In genomic region chr16:20707461-20707860, GRCh38 we compare ENCODE assay signal across 20 cellular contexts. TPM values are rescaled to one million over a fixed set of nuclear protein-coding genes. Genes with fewer than 3 reads are reported as not detected.
DNase-seq lines count a peak whose midpoint lies in the region; ATAC-seq and TF ChIP-seq lines count a peak whose summit lies in the region.
"Had no signal": no experiment of that assay in that cellular context is flagged by ENCODE, and none has a peak within 500 bp of the region (broad histone marks: within the 10 kb centered on the region; RNA-seq: fewer than 3 reads in every experiment).

No MANE protein-coding gene starts in this region.

- POLR2A ChIA-PET in MCF 10A (lab: Yijun Ruan, JAX): no interaction called here

- H3K27me3 Mint-ChIP-seq in MCF 10A (ENCODE audit: insufficient read depth, unreplicated experiment): no peaks in the 10 kb centered on the region
- H3K27me3 Mint-ChIP-seq in activated naive CD8-positive, alpha-beta T cell treated with anti-CD3 and anti-CD28 coated beads, Interleukin-2, amount 50 U/mL, for 24 hours: no peaks in the 10 kb centered on the region
- H3K27me3 Mint-ChIP-seq: CD4-positive, alpha-beta T cell; IgD-negative memory B cell had no signal

- H3K36me3 Mint-ChIP-seq in MCF 10A (ENCODE audit: insufficient read depth, unreplicated experiment): no peaks in the 10 kb centered on the region
- peaks cover 6% of the 10 kb centered on the region for H3K36me3 Mint-ChIP-seq in activated naive CD8-positive, alpha-beta T cell treated with anti-CD3 and anti-CD28 coated beads, Interleukin-2, amount 50 U/mL, for 24 hours (ENCODE audit: low read depth)

- TF ChIP-seq CTCF in breast epithelium (IDR thresholded peaks at IDR 0.05): no peak
- TF ChIP-seq CTCF in MCF 10A (IDR thresholded peaks at IDR 0.05; ENCODE audit: unreplicated experiment): no peak
- no peak for TF ChIP-seq CTCF in lung (IDR thresholded peaks at IDR 0.05; ENCODE audit: control extremely low read depth, extremely low read depth)
- no peak for TF ChIP-seq CTCF in upper lobe of right lung (IDR thresholded peaks at IDR 0.05)
- TF ChIP-seq CTCF in testis (IDR thresholded peaks at IDR 0.05): no peak

- CTCF ChIA-PET in MCF 10A (lab: Yijun Ruan, JAX): no interaction called here

- no peaks in the 10 kb centered on the region for H3K4me1 Mint-ChIP-seq in MCF 10A (ENCODE audit: insufficient read depth, unreplicated experiment)
- no peaks in the 10 kb centered on the region for H3K4me1 Mint-ChIP-seq in activated naive CD8-positive, alpha-beta T cell treated with anti-CD3 and anti-CD28 coated beads, Interleukin-2, amount 50 U/mL, for 24 hours
- H3K4me1 Mint-ChIP-seq: IgD-negative memory B cell had no signal

- WGBS in lung, 2 donors: 87 to 92% methylated on average over 2 of the region's 2 CpGs
- WGBS in testis, 2 donors: 86 to 100% methylated on average over 1 to 2 of the region's 2 CpGs

- TF ChIP-seq POLR2A in breast epithelium (IDR thresholded peaks at IDR 0.05): no peak
- TF ChIP-seq POLR2A in testis (IDR thresholded peaks at IDR 0.05): no peak

- H3K9me3 Mint-ChIP-seq in MCF 10A (ENCODE audit: unreplicated experiment): no peaks in the 10 kb centered on the region
- peaks cover 2% of the 10 kb centered on the region for H3K9me3 Mint-ChIP-seq in activated naive CD8-positive, alpha-beta T cell treated with anti-CD3 and anti-CD28 coated beads, Interleukin-2, amount 50 U/mL, for 24 hours

- H3K27ac ChIP-seq in breast epithelium: peak overlapping the region; percentile 56 to 79
- no peak overlapping the region for H3K27ac ChIP-seq in lung (ENCODE audit: low read depth in 1 of 2, low read length in 1 of 2)
- no peak overlapping the region for H3K27ac ChIP-seq in upper lobe of right lung
- no peak overlapping the region for H3K27ac ChIP-seq in testis

- H3K27me3 ChIP-seq in breast epithelium (no peaks in the 10 kb centered on the region), lung (ENCODE audit: control insufficient read depth, insufficient read depth) (no peaks in the 10 kb centered on the region), upper lobe of right lung (no peaks in the 10 kb centered on the region), testis (no peaks in the 10 kb centered on the region)

- H3K9me3 ChIP-seq in breast epithelium (no peaks in the 10 kb centered on the region), lung (ENCODE audit: control insufficient read depth in 2 of 2, insufficient read depth in 1 of 2, low read length in 1 of 2) (no peaks in the 10 kb centered on the region), upper lobe of right lung (no peaks in the 10 kb centered on the region), testis (no peaks in the 10 kb centered on the region)

- no peak overlapping the region for H3K27ac Mint-ChIP-seq in MCF 10A (ENCODE audit: low read depth, unreplicated experiment)
- H3K27ac Mint-ChIP-seq in activated naive CD8-positive, alpha-beta T cell treated with anti-CD3 and anti-CD28 coated beads, Interleukin-2, amount 50 U/mL, for 24 hours: no peak overlapping the region
- H3K27ac Mint-ChIP-seq: CD4-positive, alpha-beta T cell; IgD-negative memory B cell had no signal

- ATAC-seq in esophagus mucosa (peak; percentile 22), lung (ENCODE audit: insufficient read depth, low FRiP score) (no peak), upper lobe of right lung (peak; percentile 81), GM18907 (IDR thresholded peaks at IDR 0.05; ENCODE audit: unreplicated experiment) (no peak)
- ATAC-seq in activated naive CD8-positive, alpha-beta T cell treated with anti-CD3 and anti-CD28 coated beads, Interleukin-2, amount 50 U/mL, for 24 hours: no peak

- intact Hi-C loops in breast epithelium (cut with DNase I; ENCODE audit: low total_unique reads) (no loop called here), MCF 10A (cut with micrococcal nuclease) (loop anchor here (5.0 to 10.0 kb wide), 2 partner anchors 320 to 803 kb away; no protein-coding TSS in a partner anchor), upper lobe of right lung (cut with DNase I) (no loop called here), testis (cut with DNase I; ENCODE audit: low total_unique reads) (no loop called here)

- H3K4me1 ChIP-seq in breast epithelium (no peaks in the 10 kb centered on the region), lung (ENCODE audit: control insufficient read depth in 2 of 2, insufficient read depth in 2 of 2, low read length in 2 of 2) (no peaks in the 10 kb centered on the region), upper lobe of right lung (no peaks in the 10 kb centered on the region), testis (peaks cover 7% of the 10 kb centered on the region)

- DNase-seq in breast epithelium (ENCODE audit: low spot score in 2 of 2): no peak
- no peak for DNase-seq in MCF 10A (ENCODE audit: unreplicated experiment)
- peak; percentile 30 for DNase-seq in lung (ENCODE audit: low spot score)
- no peak for DNase-seq in upper lobe of right lung
- DNase-seq in activated naive CD8-positive, alpha-beta T cell treated with anti-CD3 and anti-CD28 coated beads, Interleukin-2, amount 50 U/mL, for 24 hours: no peak
- no peak for DNase-seq in testis
- DNase-seq: CD4-positive, alpha-beta T cell; COR-L47; DMS79; NCI-H1048; NCI-H1417 treated with DMSO at 0.1 percent for 48 hours; NCI-H187; NCI-H2171 had no signal

- H3K4me3 Mint-ChIP-seq in MCF 10A (ENCODE audit: unreplicated experiment): no peak overlapping the region
- no peak overlapping the region for H3K4me3 Mint-ChIP-seq in activated naive CD8-positive, alpha-beta T cell treated with anti-CD3 and anti-CD28 coated beads, Interleukin-2, amount 50 U/mL, for 24 hours
- H3K4me3 Mint-ChIP-seq: CD4-positive, alpha-beta T cell; IgD-negative memory B cell had no signal

- H3K4me3 ChIP-seq in breast epithelium: no peak overlapping the region
- H3K4me3 ChIP-seq in lung: no peak overlapping the region
- no peak overlapping the region for H3K4me3 ChIP-seq in upper lobe of right lung
- H3K4me3 ChIP-seq in testis: no peak overlapping the region

- H3K36me3 ChIP-seq in breast epithelium (no peaks in the 10 kb centered on the region), lung (ENCODE audit: control insufficient read depth in 2 of 2, insufficient read depth in 2 of 2, low read length in 2 of 2) (no peaks in the 10 kb centered on the region), upper lobe of right lung (no peaks in the 10 kb centered on the region), testis (ENCODE audit: low read depth, missing control alignments) (no peaks in the 10 kb centered on the region)

- BruUV-seq in MCF 10A (replicated peaks; lab: Mats Ljungman, UMichigan): no TSS peak

RNA-seq across cellular contexts. Expression of gene ACSM1, which starts 10.0 kb away (rescaled TPM):
- total RNA-seq in breast epithelium: 10 to 100 TPM in 1 of 3 donors, 1 to 10 TPM in 1, under 1 TPM in 1; 0.32 to 11.1 (median 7.5) TPM
- total RNA-seq in MCF 10A (2022): not detected in 2 replicates
- total RNA-seq in esophagus mucosa: 0.64 TPM
- total RNA-seq in lung: 1 to 10 TPM in 1 of 2 donors, under 1 TPM in 1; 0.20 to 1.1 TPM
- under 1 TPM; 0.24 to 0.33 TPM for polyA plus RNA-seq in lung
- total RNA-seq in upper lobe of right lung: 0.52 TPM
- 10 to 100 TPM in 1 of 2 donors, 1 to 10 TPM in 1; 8.7 to 10.4 TPM for total RNA-seq in testis
- polyA plus RNA-seq in testis (ENCODE audit: insufficient read depth, low read depth, low replicate concordance): 7.0 TPM
- total RNA-seq: A673, M059J, SK-MEL-5 had no signal
- polyA plus RNA-seq: BJ, IgD-negative memory B cell had no signal

RNA-seq across cellular contexts. Expression of gene THUMPD1, which starts 34.2 kb away (rescaled TPM):
- total RNA-seq in breast epithelium (100 to 1,000 TPM in 1 of 3 donors, 10 to 100 TPM in 2; 70.5 to 109 (median 76.3) TPM), MCF 10A (2022) (26.5 and 38.7 TPM in 2 replicates), esophagus mucosa (15.1 TPM), lung (10 to 100 TPM; 33.2 to 64.1 TPM), upper lobe of right lung (40.7 TPM), testis (100 to 1,000 TPM; 100 to 111 TPM)
- polyA plus RNA-seq in lung (10 to 100 TPM; 16.2 to 19.5 TPM), testis (ENCODE audit: insufficient read depth, low read depth, low replicate concordance) (35.0 TPM)

RNA-seq across cellular contexts. Expression of gene ACSM3, which starts 56.4 kb away (rescaled TPM):
- total RNA-seq in breast epithelium (10 to 100 TPM in 2 of 3 donors, under 1 TPM in 1; 0.80 to 60.2 (median 22.9) TPM), MCF 10A (2022) (2.0 and 2.3 TPM in 2 replicates), esophagus mucosa (1.5 TPM), lung (10 to 100 TPM; 23.0 to 31.6 TPM), upper lobe of right lung (34.3 TPM), testis (100 to 1,000 TPM in 1 of 2 donors, 10 to 100 TPM in 1; 68.0 to 120 TPM)
- polyA plus RNA-seq in lung (10 to 100 TPM; 10.3 to 48.6 TPM), testis (ENCODE audit: insufficient read depth, low read depth, low replicate concordance) (41.1 TPM)
- total RNA-seq: A673 had no signal

Comparison
In these comparisons a context has a peak if more than half of its experiments do, and no peak if none do; other contexts are left out.
1. H3K27ac ChIP-seq: peak in breast epithelium (2 of 2); none in lung (0 of 2), upper lobe of right lung (single experiment) and testis (0 of 2).
2. ATAC-seq: peak in esophagus mucosa (single experiment) and upper lobe of right lung (single experiment); none in lung (single experiment), GM18907 (single experiment) and activated naive CD8-positive, alpha-beta T cell treated with anti-CD3 and anti-CD28 coated beads, Interleukin-2, amount 50 U/mL, for 24 hours (single experiment).